ENCODE assay signal across 13 cellular contexts in the genomic region with DNA sequence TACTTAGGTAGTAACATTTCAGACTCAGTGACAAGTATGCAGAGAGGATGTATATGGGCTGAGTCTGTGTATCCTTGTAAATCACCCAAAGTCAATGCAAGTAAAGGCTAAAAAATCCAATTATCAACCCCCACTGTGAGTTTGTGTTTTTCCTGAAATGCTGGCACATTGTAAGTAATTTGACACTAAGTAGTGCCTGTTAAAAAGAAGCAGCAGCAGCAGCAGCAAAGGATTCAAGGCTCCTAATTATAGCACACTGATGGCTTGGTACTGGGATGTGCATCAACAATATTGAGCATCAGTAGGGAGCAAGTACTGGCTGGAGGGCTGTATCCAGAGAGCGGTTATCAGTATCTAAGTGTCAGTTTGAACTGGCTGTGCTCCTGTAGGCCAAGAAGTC.
"Had no signal": no experiment of that assay in that cellular context is flagged by ENCODE, and none has a peak within 500 bp of the region (broad histone marks: within the 10 kb centered on the region; RNA-seq: fewer than 3 reads in every experiment).

No MANE protein-coding gene starts in this region.

- H3K36me3 ChIP-seq: esophagus squamous epithelium, right atrium auricular region, stomach had no signal

- H3K27ac Mint-ChIP-seq: activated CD4-positive, alpha-beta memory T cell treated with anti-CD3 and anti-CD28 coated beads for 36 hours; activated naive CD8-positive, alpha-beta T cell treated with anti-CD3 and anti-CD28 coated beads for 36 hours; naive thymus-derived CD4-positive, alpha-beta T cell had no signal

- H3K4me1 ChIP-seq: esophagus squamous epithelium, right atrium auricular region, stomach had no signal

- H3K4me3 ChIP-seq: esophagus squamous epithelium, lung, right atrium auricular region, stomach had no signal

- H3K4me1 Mint-ChIP-seq: activated naive CD8-positive, alpha-beta T cell treated with anti-CD3 and anti-CD28 coated beads for 36 hours; naive thymus-derived CD4-positive, alpha-beta T cell had no signal

- DNase-seq: activated CD4-positive, alpha-beta memory T cell treated with anti-CD3 and anti-CD28 coated beads for 36 hours; activated CD4-positive, CD25-positive, alpha-beta regulatory T cell treated with anti-CD3 and anti-CD28 coated beads, Interleukin-2, amount 50 U/mL, for 72 hours; activated gamma-delta T cell treated with Interleukin-2 at 50 U/mL for 16 hours; activated naive CD8-positive, alpha-beta T cell treated with anti-CD3 and anti-CD28 coated beads for 36 hours; activated T-cell treated with anti-CD3 and anti-CD28 coated beads, Interleukin-2, amount 50 U/mL, for 48 hours; esophagus squamous epithelium; left cardiac atrium; naive thymus-derived CD4-positive, alpha-beta T cell; nucleus accumbens; small intestine; stomach had no signal

- H3K9me3 Mint-ChIP-seq: activated CD4-positive, alpha-beta memory T cell treated with anti-CD3 and anti-CD28 coated beads for 36 hours; activated naive CD8-positive, alpha-beta T cell treated with anti-CD3 and anti-CD28 coated beads for 36 hours had no signal

- H3K27me3 Mint-ChIP-seq: activated CD4-positive, alpha-beta memory T cell treated with anti-CD3 and anti-CD28 coated beads for 36 hours; naive thymus-derived CD4-positive, alpha-beta T cell had no signal

- H3K27me3 ChIP-seq: esophagus squamous epithelium, right atrium auricular region, stomach had no signal

- H3K4me3 Mint-ChIP-seq: activated CD4-positive, alpha-beta memory T cell treated with anti-CD3 and anti-CD28 coated beads for 36 hours; activated naive CD8-positive, alpha-beta T cell treated with anti-CD3 and anti-CD28 coated beads for 36 hours; naive thymus-derived CD4-positive, alpha-beta T cell had no signal

- H3K9me3 ChIP-seq: esophagus squamous epithelium, right atrium auricular region, stomach had no signal

- H3K36me3 Mint-ChIP-seq: activated CD4-positive, alpha-beta memory T cell treated with anti-CD3 and anti-CD28 coated beads for 36 hours had no signal

- H3K27ac ChIP-seq: esophagus squamous epithelium, right atrium auricular region, stomach had no signal
